7 cellular contexts compared by ENCODE assay signal in genomic region chr9:137672907-137673791, GRCh38. TPM values are rescaled to one million over a fixed set of nuclear protein-coding genes. Genes with fewer than 3 reads are reported as not detected.
DNase-seq lines count a peak whose midpoint lies in the region; ATAC-seq and TF ChIP-seq lines count a peak whose summit lies in the region.

No MANE protein-coding gene starts in this region.

- peaks cover 87% of the 10 kb centered on the region for H3K79me2 ChIP-seq in Loucy (ENCODE audit: insufficient read depth, low read length)

- peak; percentile 70 for ATAC-seq in GM21723 (IDR thresholded peaks at IDR 0.05; ENCODE audit: unreplicated experiment)

- H3K4me3 ChIP-seq in Loucy (ENCODE audit: low read length, poor library complexity, severe bottlenecking) (peak overlapping the region; percentile 1), kidney epithelial cell (ENCODE audit: low read depth, low read length) (no peak overlapping the region)

- no peaks in the 10 kb centered on the region for H3K9me3 Mint-ChIP-seq in MCF 10A (ENCODE audit: unreplicated experiment)

- H4K20me1 ChIP-seq in Loucy (ENCODE audit: insufficient read depth, low read length, poor library complexity, severe bottlenecking), result peaks cover 67% of the 10 kb centered on the region

- peak; percentile 91 for TF ChIP-seq CTCF in Loucy (conservative IDR thresholded peaks at IDR 0.05; ENCODE audit: low read length)
- peak; percentile 79 for TF ChIP-seq CTCF in MCF 10A (IDR thresholded peaks at IDR 0.05; ENCODE audit: unreplicated experiment)
- peak; percentile 83 for TF ChIP-seq CTCF in kidney epithelial cell (IDR thresholded peaks at IDR 0.05; ENCODE audit: insufficient read depth, low read length, poor library complexity, severe bottlenecking)

- no peaks in the 10 kb centered on the region for H3K9me3 ChIP-seq in Loucy (ENCODE audit: insufficient read depth, low read depth, low read length)

- no peaks in the 10 kb centered on the region for H3F3A ChIP-seq in Loucy (ENCODE audit: low read depth)

- no peak overlapping the region for H3K27ac Mint-ChIP-seq in MCF 10A (ENCODE audit: low read depth, unreplicated experiment)

- no peak overlapping the region for H2AFZ ChIP-seq in Loucy (ENCODE audit: low read length)

- BruUV-seq in MCF 10A (replicated peaks; lab: Mats Ljungman, UMichigan), result no TSS peak

- peaks cover 19% of the 10 kb centered on the region for H3K4me1 Mint-ChIP-seq in MCF 10A (ENCODE audit: insufficient read depth, unreplicated experiment)

- peaks cover 45% of the 10 kb centered on the region for H3K36me3 Mint-ChIP-seq in MCF 10A (ENCODE audit: insufficient read depth, unreplicated experiment)

- peak overlapping the region; percentile 53 for H3K4me2 ChIP-seq in Loucy (ENCODE audit: low read depth, low read length, poor library complexity, severe bottlenecking)

- intact Hi-C loops in MCF 10A (cut with micrococcal nuclease), result loop anchor here (5.0 kb wide), 1 partner anchor 99 kb away; no protein-coding TSS in a partner anchor

- no peaks in the 10 kb centered on the region for H3K9me2 ChIP-seq in Loucy (replicated peaks; ENCODE audit: low read depth, low read length)

- H3K36me3 ChIP-seq in Loucy (ENCODE audit: insufficient read depth, low read length), result peaks cover 4% of the 10 kb centered on the region; the same call in 1 of the 2 replicates
- no peaks in the 10 kb centered on the region for H3K36me3 ChIP-seq in kidney epithelial cell (ENCODE audit: control insufficient read depth, insufficient read depth, low read length)

- H3K27me3 Mint-ChIP-seq in MCF 10A (ENCODE audit: insufficient read depth, unreplicated experiment), result no peaks in the 10 kb centered on the region

- H3K9ac ChIP-seq in Loucy (ENCODE audit: low read depth, low read length, poor library complexity, severe bottlenecking), result peak overlapping the region; percentile 39

- H3K27me3 ChIP-seq in Loucy (ENCODE audit: insufficient read depth, low read length, poor library complexity, severe bottlenecking) (no peaks in the 10 kb centered on the region), kidney epithelial cell (ENCODE audit: control insufficient read depth, insufficient read depth, low read length) (no peaks in the 10 kb centered on the region)

- H3K4me1 ChIP-seq in Loucy (ENCODE audit: insufficient read depth, low read length, poor library complexity, severe bottlenecking), result peaks cover 15% of the 10 kb centered on the region

- POLR2A ChIA-PET in MCF 10A (lab: Yijun Ruan, JAX), result interaction anchor here (1.0 to 1.2 kb wide), 2 partner anchors 35 to 99 kb away, joined by 3 read pairs; no protein-coding TSS in a partner anchor

- peak; percentile 42 for DNase-seq in GM04504 (ENCODE audit: low read depth)
- DNase-seq in SK-N-DZ (ENCODE audit: low spot score), result peak; percentile 64
- DNase-seq in MCF 10A (ENCODE audit: unreplicated experiment), result peak; percentile 68
- DNase-seq in kidney epithelial cell (ENCODE audit: low read depth), result peak; percentile 23
- peak; percentile 51 for DNase-seq in stimulated activated CD4-positive, alpha-beta T cell treated with anti-CD3 and anti-CD28 coated beads, Interleukin-4, amount 100 ng/mL, for 24 hours

- CTCF ChIA-PET in MCF 10A (lab: Yijun Ruan, JAX), result interaction anchor here (0.6 to 3.1 kb wide), 27 partner anchors 9 to 435 kb away, joined by 3 to 13 read pairs (median 4); no protein-coding TSS in a partner anchor

- H3K4me3 Mint-ChIP-seq in MCF 10A (ENCODE audit: unreplicated experiment), result no peak overlapping the region

RNA-seq across cellular contexts. Expression of gene EHMT1, which starts 54.3 kb away (rescaled TPM):
- 44.2 and 44.6 TPM in 2 replicates for polyA plus RNA-seq in SK-N-DZ (2014; cell fraction: cytosol; rRNA removed)
- polyA plus RNA-seq in SK-N-DZ (2014; cell fraction: nucleus; rRNA removed), result 119 and 149 TPM in 2 replicates
- total RNA-seq in MCF 10A (2022) (77.2 and 79.7 TPM in 2 replicates), kidney epithelial cell (59.9 and 70.9 TPM in 2 replicates)
